1 cellular context compared by ENCODE assay signal in genomic region chr3:71456826-71457225, GRCh38.
TF ChIP-seq lines count a peak whose summit lies in the region.

No MANE protein-coding gene starts in this region.

TF ChIP-seq in IMR-90, 13 proteins besides CTCF, POLR2A, EP300 and RAD21 (continued from another document):
- TF ChIP-seq ELK1 (IDR thresholded peaks at IDR 0.05; ENCODE audit: borderline replicate concordance, low read depth, low read length) (no peak), CEBPB (IDR thresholded peaks at IDR 0.05; ENCODE audit: low read depth, low read length) (no peak), USF2 (IDR thresholded peaks at IDR 0.05; ENCODE audit: low read depth, low read length) (no peak), RCOR1 (IDR thresholded peaks at IDR 0.05; ENCODE audit: insufficient replicate concordance, low read length) (no peak), CHD1 (IDR thresholded peaks at IDR 0.05; ENCODE audit: low read depth, low read length) (no peak), MAZ (IDR thresholded peaks at IDR 0.05; ENCODE audit: borderline replicate concordance, low read depth, low read length) (no peak), RFX5 (IDR thresholded peaks at IDR 0.05; ENCODE audit: low read depth, low read length) (no peak), MXI1 (IDR thresholded peaks at IDR 0.05; ENCODE audit: borderline replicate concordance, low read depth, low read length) (no peak), FOS (IDR thresholded peaks at IDR 0.05; ENCODE audit: low read depth, low read length) (no peak), SMC3 (IDR thresholded peaks at IDR 0.05; ENCODE audit: low read depth, low read length) (no peak), BHLHE40 (IDR thresholded peaks at IDR 0.05; ENCODE audit: low read depth, low read length) (no peak)
